ENCODE assay signal across 19 cellular contexts in the genomic region with DNA sequence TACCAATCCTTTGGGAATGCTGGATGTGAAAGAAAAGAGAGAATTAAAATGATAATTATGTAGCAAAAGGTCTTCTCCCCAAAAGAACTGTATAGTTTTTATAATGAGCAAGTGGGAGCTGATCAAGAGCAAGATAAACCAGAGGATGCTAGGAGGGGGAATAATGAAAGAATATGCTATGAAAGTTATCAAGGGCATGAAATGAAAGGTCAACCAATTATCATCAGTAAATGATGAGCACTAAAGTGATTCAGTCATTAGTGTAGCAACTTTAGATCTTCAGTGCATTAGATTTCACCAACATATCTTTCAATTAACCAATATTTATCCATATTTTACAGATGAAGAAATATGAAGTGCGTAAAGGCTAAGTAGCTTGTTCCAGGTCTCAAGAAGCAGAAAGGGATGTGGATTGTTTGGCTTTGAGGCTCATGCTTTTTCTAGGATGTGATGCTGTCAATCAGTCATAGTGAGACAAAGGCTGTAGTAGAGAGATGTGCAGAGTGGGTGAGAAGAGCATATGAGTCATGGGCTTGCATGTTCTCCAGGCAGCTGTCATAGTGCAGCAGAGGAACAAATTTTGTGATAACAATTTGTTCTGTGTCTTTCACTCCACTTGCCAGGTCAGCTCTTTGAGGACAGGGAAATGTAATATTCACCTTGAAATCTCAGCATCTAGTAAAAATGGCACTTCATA. TPM values are rescaled to one million over a fixed set of nuclear protein-coding genes. Genes with fewer than 3 reads are reported as not detected.
DNase-seq lines count a peak whose midpoint lies in the region; ATAC-seq, FAIRE-seq and TF ChIP-seq lines count a peak whose summit lies in the region.
"Had no signal": no experiment of that assay in that cellular context is flagged by ENCODE, and none has a peak within 500 bp of the region (broad histone marks: within the 10 kb centered on the region; RNA-seq: fewer than 3 reads in every experiment).

No MANE protein-coding gene starts in this region.

- H3K36me3 ChIP-seq in K562 (ENCODE audit: control insufficient read depth, insufficient read depth, low read length) (no peaks in the 10 kb centered on the region), osteoblast (ENCODE audit: insufficient read depth, low read length) (no peaks in the 10 kb centered on the region)
- H3K36me3 ChIP-seq: BLaER1 had no signal

- no peaks in the 10 kb centered on the region for H3K9me1 ChIP-seq in K562 (ENCODE audit: control insufficient read depth, insufficient read depth, low read length)

- TF ChIP-seq RAD21 in K562 (CRISPR knock-in tag; conservative IDR thresholded peaks at IDR 0.05 in 1 of 2, IDR thresholded peaks at IDR 0.05 in 1 of 2) = no peak

- H4K20me1 ChIP-seq in K562 (replicated peaks; ENCODE audit: control insufficient read depth, insufficient read depth, low read length) (no peaks in the 10 kb centered on the region), osteoblast (ENCODE audit: insufficient read depth, low read length) (no peaks in the 10 kb centered on the region)
- H4K20me1 ChIP-seq: BLaER1 had no signal

- no peak for TF ChIP-seq POLR2A in K562 (conservative IDR thresholded peaks at IDR 0.05)

- intact Hi-C loops in K562 (cut with micrococcal nuclease) = loop anchor here (5.0 kb wide), 1 partner anchor 43 kb away; no protein-coding TSS in a partner anchor

- no TSS peak for BruUV-seq in K562 (replicated peaks; lab: Mats Ljungman, UMichigan)

- H3K9me3 ChIP-seq in K562 (replicated peaks; ENCODE audit: control insufficient read depth, insufficient read depth, low read depth, low read length) = no peaks in the 10 kb centered on the region
- H3K9me3 ChIP-seq in osteoblast (ENCODE audit: low read depth, low read length) = no peaks in the 10 kb centered on the region

- H3K4me2 ChIP-seq in K562 (ENCODE audit: insufficient read depth, low read length) = no peak overlapping the region
- no peak overlapping the region for H3K4me2 ChIP-seq in osteoblast (ENCODE audit: insufficient read depth, low read length)
- H3K4me2 ChIP-seq: BLaER1 had no signal

- no peak overlapping the region for H3K4me3 ChIP-seq in K562
- H3K4me3 ChIP-seq in osteoblast (ENCODE audit: insufficient read depth, low read length) = no peak overlapping the region
- H3K4me3 ChIP-seq: BLaER1 had no signal

- DNase-seq in stimulated activated CD4-positive, alpha-beta T cell treated with anti-CD3 and anti-CD28 coated beads, Interleukin-2, amount 100 ng/mL, for 48 hours = peak; percentile 1 to 2
- no peak for DNase-seq in stimulated activated CD4-positive, alpha-beta T cell treated with anti-CD3 and anti-CD28 coated beads, Interleukin-4, amount 100 ng/mL, for 4 hours
- no peak for DNase-seq in K562 (ENCODE audit: extremely low read depth in 1 of 4, low spot score in 3 of 4)
- DNase-seq in NCI-H1048 (lab: John Stamatoyannopoulos, UW) = no peak
- no peak for DNase-seq in activated effector memory CD4-positive, alpha-beta T cell treated with anti-CD3 and anti-CD28 coated beads, Interleukin-2, amount 50 U/mL, for 16 hours
- no peak for DNase-seq in NCI-H2029 treated with DMSO at 0.1 percent for 48 hours (lab: John Stamatoyannopoulos, UW)
- no peak for DNase-seq in osteoblast (ENCODE audit: insufficient read length, low spot score, missing footprints)
- DNase-seq: H9; kidney; naive thymus-derived CD8-positive, alpha-beta T cell had no signal

- 0% methylated on average over 1 of the region's 1 CpG for WGBS in K562 (ENCODE audit: insufficient coverage, low coverage, missing lambda C conversion rate)

- no peak overlapping the region for H3K9ac ChIP-seq in K562 (ENCODE audit: insufficient read depth in 1 of 2, low read depth in 2 of 2, low read length in 2 of 2)
- H3K9ac ChIP-seq: BLaER1 had no signal

- CTCF ChIA-PET in K562 (lab: Yijun Ruan, JAX; ENCODE audit: low intra/inter-chr PET ratio) = no interaction called here

- H3K79me2 ChIP-seq in K562 (ENCODE audit: control insufficient read depth, insufficient read depth, low read length) = no peaks in the 10 kb centered on the region
- H3K79me2 ChIP-seq in osteoblast (ENCODE audit: insufficient read depth, low read length) = no peaks in the 10 kb centered on the region

- H3K4me1 ChIP-seq in K562 (replicated peaks in 1 of 2; ENCODE audit: control insufficient read depth in 2 of 2, insufficient read depth in 2 of 2, low read length in 2 of 2) = no peaks in the 10 kb centered on the region
- H3K4me1 ChIP-seq in osteoblast (ENCODE audit: insufficient read depth, low read length) = peaks cover 8% of the 10 kb centered on the region

- H3K27me3 ChIP-seq in K562 (ENCODE audit: control insufficient read depth in 2 of 2, insufficient read depth in 2 of 2, low read length in 2 of 2) (peaks cover 0 to 2% of the 10 kb centered on the region in 2 experiments; a peak in 1 of 5 replicates), osteoblast (ENCODE audit: insufficient read depth, low read length) (no peaks in the 10 kb centered on the region)
- H3K27me3 ChIP-seq: BLaER1 had no signal

- no peak for FAIRE-seq in K562 (lab: Jason Lieb, UNC)
- FAIRE-seq: G401.6, kidney had no signal

- TF ChIP-seq EP300 in K562 (IDR thresholded peaks at IDR 0.05; ENCODE audit: low read length) = no peak

- POLR2A ChIA-PET in K562 (lab: Yijun Ruan, JAX) = interaction anchor here (0.8 to 1.2 kb wide), 2 partner anchors 13 to 18 kb away, joined by 3 to 4 read pairs; no protein-coding TSS in a partner anchor

- TF ChIP-seq CTCF in K562 (IDR thresholded peaks at IDR 0.05 in 2 of 3, conservative IDR thresholded peaks at IDR 0.05 in 1 of 3; ENCODE audit: insufficient read depth in 2 of 3, low read depth in 1 of 3, low read length in 3 of 3) = no peak
- no peak for TF ChIP-seq CTCF in osteoblast (IDR thresholded peaks at IDR 0.05; ENCODE audit: extremely low read depth, low read depth, low read length)

- H3K27ac ChIP-seq in K562 (ENCODE audit: extremely low read depth, low read depth, low read length) = no peak overlapping the region
- no peak overlapping the region for H3K27ac ChIP-seq in osteoblast (ENCODE audit: low read depth, low read length)
- H3K27ac ChIP-seq: BLaER1, VCaP had no signal

- H2AFZ ChIP-seq in K562 (ENCODE audit: low read depth, low read length) = no peak overlapping the region
- H2AFZ ChIP-seq in osteoblast (ENCODE audit: low read length) = no peak overlapping the region

- peak; percentile 59 for ATAC-seq in HG03045 (IDR thresholded peaks at IDR 0.05; ENCODE audit: unreplicated experiment)
- peak; percentile 73; the same call in 2 of the 3 replicates for ATAC-seq in K562
- ATAC-seq: naive thymus-derived CD8-positive, alpha-beta T cell; Right ventricle myocardium inferior had no signal

- in situ Hi-C loops in K562 (cut with MboI) = no loop called here

RNA-seq across cellular contexts. Expression of gene OR2F2, which starts 5.7 kb away (rescaled TPM):
- total RNA-seq in K562 (2011; cell fraction: chromatin; rRNA removed; ENCODE audit: low replicate concordance) = not detected in 2 replicates
- not detected in 2 replicates for total RNA-seq in K562 (2011; cell fraction: nucleolus; rRNA removed)
- not detected in 2 replicates for total RNA-seq in K562 (2011; cell fraction: nucleoplasm; rRNA removed)
- total RNA-seq in K562 (2014; rRNA removed) = not detected in 2 replicates
- not detected in 2 replicates for total RNA-seq in K562 (2014; rRNA removed; fragmentation: Illumina TruSeq; extraction: Trizol)
- total RNA-seq in K562 (2015; rRNA removed; fragmentation: Illumina TruSeq; extraction: Trizol) = not detected in 2 replicates
- not detected in 2 replicates for total RNA-seq in K562 (2021)
- polyA plus RNA-seq in K562 (2011; rRNA removed) = not detected in 2 replicates
- polyA plus RNA-seq in K562 (2011; cell fraction: cytosol; rRNA removed) = not detected in 2 replicates
- not detected in 2 replicates for polyA plus RNA-seq in K562 (2011; cell fraction: nucleus; rRNA removed)
- not detected in 2 replicates for polyA plus RNA-seq in K562 (2012)
- polyA plus RNA-seq in K562 (2014; fragmentation: Illumina TruSeq; extraction: Trizol) = not detected in 2 replicates
- polyA plus RNA-seq in K562 (2014; fragmentation: Nextera tagmentation; extraction: Ambion mirVana) = not detected
- polyA plus RNA-seq in K562 (2014; rRNA removed) = not detected in 2 replicates
- not detected in 2 replicates for polyA minus RNA-seq in K562 (2011; rRNA and poly(A)+ RNA removed)
- not detected in 2 replicates for polyA minus RNA-seq in K562 (2011; cell fraction: cytosol; rRNA and poly(A)+ RNA removed)
- not detected in 2 replicates for polyA minus RNA-seq in K562 (2011; cell fraction: nucleus; rRNA and poly(A)+ RNA removed)
- not detected in 2 replicates for total RNA-seq in osteoblast
- total RNA-seq: fibroblast of villous mesenchyme; H9; kidney; M059J; naive thymus-derived CD8-positive, alpha-beta T cell; Right ventricle myocardium inferior; skeletal muscle tissue had no signal
- polyA plus RNA-seq: naive thymus-derived CD8-positive, alpha-beta T cell had no signal

RNA-seq across cellular contexts. Expression of gene OR2F1, which starts 25.3 kb away (rescaled TPM):
- total RNA-seq in K562 (2011; cell fraction: chromatin; rRNA removed; ENCODE audit: low replicate concordance) = not detected in 2 replicates
- total RNA-seq in K562 (2011; cell fraction: nucleolus; rRNA removed) = not detected in 2 replicates
- total RNA-seq in K562 (2011; cell fraction: nucleoplasm; rRNA removed) = not detected in 2 replicates
- total RNA-seq in K562 (2014; rRNA removed) (not detected in 2 replicates), K562 (2014; rRNA removed; fragmentation: Illumina TruSeq; extraction: Trizol) (not detected in 2 replicates), K562 (2015; rRNA removed; fragmentation: Illumina TruSeq; extraction: Trizol) (not detected in 2 replicates), K562 (2021) (not detected in 2 replicates), osteoblast (0.72 TPM in 1 of 2 replicates, not detected in the other)
- polyA plus RNA-seq in K562 (2011; rRNA removed) (not detected in 2 replicates), K562 (2014; fragmentation: Illumina TruSeq; extraction: Trizol) (not detected in 2 replicates), K562 (2014; fragmentation: Nextera tagmentation; extraction: Ambion mirVana) (not detected), K562 (2014; rRNA removed) (not detected in 2 replicates)
- polyA plus RNA-seq in K562 (2011; cell fraction: cytosol; rRNA removed) = not detected in 2 replicates
- polyA plus RNA-seq in K562 (2011; cell fraction: nucleus; rRNA removed) = not detected in 2 replicates
- polyA plus RNA-seq in K562 (2012) = not detected in 2 replicates
- polyA minus RNA-seq in K562 (2011; rRNA and poly(A)+ RNA removed) = not detected in 2 replicates
- polyA minus RNA-seq in K562 (2011; cell fraction: cytosol; rRNA and poly(A)+ RNA removed) = not detected in 2 replicates
- polyA minus RNA-seq in K562 (2011; cell fraction: nucleus; rRNA and poly(A)+ RNA removed) = not detected in 2 replicates
- total RNA-seq: fibroblast of villous mesenchyme; H9; kidney; M059J; naive thymus-derived CD8-positive, alpha-beta T cell; NCI-H460; Right ventricle myocardium inferior; skeletal muscle tissue had no signal
- polyA plus RNA-seq: naive thymus-derived CD8-positive, alpha-beta T cell had no signal

RNA-seq across cellular contexts. Expression of gene TCAF1, which starts 27.4 kb away (rescaled TPM):
- total RNA-seq in K562 (2011; cell fraction: chromatin; rRNA removed; ENCODE audit: low replicate concordance) = 31.5 and 50.2 TPM in 2 replicates
- 16.2 and 20.5 TPM in 2 replicates for total RNA-seq in K562 (2011; cell fraction: nucleolus; rRNA removed)
- 16.9 and 23.0 TPM in 2 replicates for total RNA-seq in K562 (2011; cell fraction: nucleoplasm; rRNA removed)
- 23.4 and 25.0 TPM in 2 replicates for total RNA-seq in K562 (2014; rRNA removed)
- 30.1 and 34.2 TPM in 2 replicates for total RNA-seq in K562 (2014; rRNA removed; fragmentation: Illumina TruSeq; extraction: Trizol)
- 30.5 and 32.0 TPM in 2 replicates for total RNA-seq in K562 (2015; rRNA removed; fragmentation: Illumina TruSeq; extraction: Trizol)
- total RNA-seq in K562 (2021) = 51.3 and 52.2 TPM in 2 replicates
- polyA plus RNA-seq in K562 (2011; rRNA removed) = 24.4 and 38.6 TPM in 2 replicates
- 27.4 and 34.9 TPM in 2 replicates for polyA plus RNA-seq in K562 (2011; cell fraction: cytosol; rRNA removed)
- 29.5 and 33.3 TPM in 2 replicates for polyA plus RNA-seq in K562 (2011; cell fraction: nucleus; rRNA removed)
- 38.3 and 40.8 TPM in 2 replicates for polyA plus RNA-seq in K562 (2012)
- 39.2 and 45.9 TPM in 2 replicates for polyA plus RNA-seq in K562 (2014; fragmentation: Illumina TruSeq; extraction: Trizol)
- polyA plus RNA-seq in K562 (2014; fragmentation: Nextera tagmentation; extraction: Ambion mirVana) = 1 to 10 TPM; 6.2 to 9.6 TPM
- 22.1 and 24.2 TPM in 2 replicates for polyA plus RNA-seq in K562 (2014; rRNA removed)
- polyA minus RNA-seq in K562 (2011; rRNA and poly(A)+ RNA removed) = 64.3 and 93.5 TPM in 2 replicates
- 34.4 and 36.3 TPM in 2 replicates for polyA minus RNA-seq in K562 (2011; cell fraction: cytosol; rRNA and poly(A)+ RNA removed)
- polyA minus RNA-seq in K562 (2011; cell fraction: nucleus; rRNA and poly(A)+ RNA removed) = 22.9 and 40.4 TPM in 2 replicates
- total RNA-seq in osteoblast = 57.2 and 77.1 TPM in 2 replicates

Comparison
In these comparisons a context has a peak if more than half of its experiments do, and no peak if none do; other contexts are left out.
1. DNase-seq: peak in stimulated activated CD4-positive, alpha-beta T cell treated with anti-CD3 and anti-CD28 coated beads, Interleukin-2, amount 100 ng/mL, for 48 hours (2 of 2); none in stimulated activated CD4-positive, alpha-beta T cell treated with anti-CD3 and anti-CD28 coated beads, Interleukin-4, amount 100 ng/mL, for 4 hours (0 of 2), K562 (0 of 4), NCI-H1048 (single experiment), activated effector memory CD4-positive, alpha-beta T cell treated with anti-CD3 and anti-CD28 coated beads, Interleukin-2, amount 50 U/mL, for 16 hours (single experiment), NCI-H2029 treated with DMSO at 0.1 percent for 48 hours (single experiment) and osteoblast (single experiment).